ENCODE assay signal across 8 cellular contexts in the genomic region with DNA sequence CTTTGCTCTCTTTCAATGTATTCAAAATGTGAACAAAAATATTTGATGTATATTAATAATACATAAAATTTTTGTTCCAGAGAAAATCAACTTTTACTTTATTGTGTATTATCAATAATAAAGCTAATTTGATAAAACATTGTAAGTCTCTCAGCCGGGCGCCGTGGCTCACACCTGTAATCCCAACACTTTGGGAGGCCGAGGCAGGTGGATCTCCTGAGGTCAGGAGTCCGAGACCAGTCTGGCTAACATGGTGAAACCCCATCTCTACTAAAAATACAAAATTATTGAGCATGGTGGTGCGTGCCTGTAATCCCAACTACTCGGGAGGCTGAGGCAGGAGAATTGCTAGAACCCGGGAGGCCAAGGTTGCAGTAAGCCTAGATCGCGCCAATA. TPM values are rescaled to one million over a fixed set of nuclear protein-coding genes. Genes with fewer than 3 reads are reported as not detected.
DNase-seq lines count a peak whose midpoint lies in the region; ATAC-seq and TF ChIP-seq lines count a peak whose summit lies in the region.
"Not testable (repeated sequence)": the region's sequence is repeated elsewhere in the genome, so short reads cannot be mapped to it uniquely, and the experiment has no call there.

No MANE protein-coding gene starts in this region.

- POLR2A ChIA-PET in A673 (lab: Charles Lee; ENCODE audit: low non-redundant PET), result interaction anchor here (0.7 kb wide), 1 partner anchor 279 kb away, joined by 10 read pairs; the partner anchor contains the start of gene ZNF730

- peaks cover 40% of the 10 kb centered on the region for H3K36me3 Mint-ChIP-seq in GM23338 (ENCODE audit: low read depth)
- peaks cover 42% of the 10 kb centered on the region for H3K36me3 Mint-ChIP-seq in activated naive CD4-positive, alpha-beta T cell treated with anti-CD3 and anti-CD28 coated beads, Interleukin-2, amount 10 ng/mL, durations not matched to agents 7 days and 5 days
- H3K36me3 Mint-ChIP-seq in stimulated activated effector memory CD8-positive, alpha-beta T cell treated with anti-CD3 and anti-CD28 coated beads, Interleukin-12 subunit alpha, Interleukin-12 subunit beta, amount 100 ng/mL, for 72 hours, result peaks cover 46% of the 10 kb centered on the region

- not testable (repeated sequence) for H3K9me2 ChIP-seq in GM23338 (ENCODE audit: insufficient read depth); neural cell (ENCODE audit: insufficient read depth, low read length)

- not testable (repeated sequence) for H3F3A ChIP-seq in GM23338 (replicated peaks; ENCODE audit: low read depth); neural cell (ENCODE audit: insufficient read depth, low read length, poor library complexity, severe bottlenecking)

- not testable (repeated sequence) for H3K27me3 Mint-ChIP-seq in GM23338 (ENCODE audit: insufficient read depth, low read depth, poor library complexity); activated naive CD4-positive, alpha-beta T cell treated with anti-CD3 and anti-CD28 coated beads, Interleukin-2, amount 10 ng/mL, durations not matched to agents 7 days and 5 days

- not testable (repeated sequence) for H3K9me3 Mint-ChIP-seq in GM23338; stimulated activated effector memory CD8-positive, alpha-beta T cell treated with anti-CD3 and anti-CD28 coated beads, Interleukin-12 subunit alpha, Interleukin-12 subunit beta, amount 100 ng/mL, for 72 hours
- H3K9me3 Mint-ChIP-seq in activated naive CD4-positive, alpha-beta T cell treated with anti-CD3 and anti-CD28 coated beads, Interleukin-2, amount 10 ng/mL, durations not matched to agents 7 days and 5 days, result peaks cover 41% of the 10 kb centered on the region

- H2AFZ ChIP-seq in GM23338, result not testable (repeated sequence)
- peak overlapping the region; percentile 77 for H2AFZ ChIP-seq in neural cell (ENCODE audit: low read depth, low read length)

- TF ChIP-seq CTCF in A673 (conservative IDR thresholded peaks at IDR 0.05; ENCODE audit: low read depth, low read length); GM23338 (conservative IDR thresholded peaks at IDR 0.05; ENCODE audit: low read depth in 2 of 2); RWPE2 (IDR thresholded peaks at IDR 0.05; ENCODE audit: poor library complexity, severe bottlenecking); colonic mucosa (IDR thresholded peaks at IDR 0.05); right atrium auricular region (IDR thresholded peaks at IDR 0.05); neural cell (IDR thresholded peaks at IDR 0.05; ENCODE audit: poor library complexity, severe bottlenecking): not testable (repeated sequence)

- H3K4me2 ChIP-seq in GM23338; neural cell (ENCODE audit: low read length): not testable (repeated sequence)

- CTCF ChIA-PET in A673 (lab: Charles Lee), result not testable (repeated sequence)
- CTCF ChIA-PET in activated naive CD4-positive, alpha-beta T cell treated with anti-CD3 and anti-CD28 coated beads, Interleukin-2, amount 10 ng/mL, durations not matched to agents 7 days and 5 days (lab: Charles Lee), result interaction anchor here (0.9 kb wide), 1 partner anchor 291 kb away, joined by 3 read pairs; the partner anchor contains the start of gene ZNF675

- peaks cover 34% of the 10 kb centered on the region for H3K9me3 ChIP-seq in A673 (ENCODE audit: low read depth, low read length, poor library complexity, severe bottlenecking)
- H3K9me3 ChIP-seq in RWPE2 (ENCODE audit: severe bottlenecking); colonic mucosa; right atrium auricular region; neural cell (ENCODE audit: low read length): not testable (repeated sequence)

- not testable (repeated sequence) for TF ChIP-seq EP300 in neural cell (conservative IDR thresholded peaks at IDR 0.05; ENCODE audit: poor library complexity, severe bottlenecking)

- not testable (repeated sequence) for H3K27ac ChIP-seq in A673 (ENCODE audit: low read depth, low read length, poor library complexity, severe bottlenecking); GM23338 (ENCODE audit: low read depth)
- peak overlapping the region; percentile 68 for H3K27ac ChIP-seq in RWPE2 (ENCODE audit: poor library complexity, severe bottlenecking)
- peak overlapping the region; percentile 96 for H3K27ac ChIP-seq in colonic mucosa
- peak overlapping the region; percentile 96 to 97 for H3K27ac ChIP-seq in right atrium auricular region
- H3K27ac ChIP-seq in neural cell (ENCODE audit: low read length), result peak overlapping the region; percentile 99

- not testable (repeated sequence) for H3K36me3 ChIP-seq in A673 (ENCODE audit: insufficient read depth, low read length, poor library complexity, severe bottlenecking); colonic mucosa; right atrium auricular region; neural cell (ENCODE audit: insufficient read depth, low read length)
- H3K36me3 ChIP-seq in GM23338 (ENCODE audit: insufficient read depth), result peaks cover 20% of the 10 kb centered on the region
- H3K36me3 ChIP-seq in RWPE2 (ENCODE audit: low read depth), result peaks cover 37% of the 10 kb centered on the region

- intact Hi-C loops in A673 (cut with micrococcal nuclease; ENCODE audit: unreplicated experiment); colonic mucosa (cut with DNase I): not testable (repeated sequence)

- H3K79me2 ChIP-seq in GM23338 (replicated peaks; ENCODE audit: insufficient read depth) (peaks cover 42% of the 10 kb centered on the region), neural cell (replicated peaks; ENCODE audit: insufficient read depth, low read length) (peaks cover 41% of the 10 kb centered on the region)

- TF ChIP-seq RAD21 in neural cell (conservative IDR thresholded peaks at IDR 0.05), result not testable (repeated sequence)

- H3K4me3 ChIP-seq in A673 (ENCODE audit: low read depth, low read length, poor library complexity, severe bottlenecking), result peak overlapping the region; percentile 56
- H3K4me3 ChIP-seq in GM23338, colonic mucosa: not testable (repeated sequence)
- peak overlapping the region; percentile 91 for H3K4me3 ChIP-seq in RWPE2 (ENCODE audit: severe bottlenecking)
- peak overlapping the region in 1 of 2 donors; percentile 84 for H3K4me3 ChIP-seq in right atrium auricular region
- H3K4me3 ChIP-seq in neural cell (ENCODE audit: low read length), result peak overlapping the region; percentile 87

- H3K4me1 ChIP-seq in A673 (ENCODE audit: insufficient read depth, low read length, poor library complexity, severe bottlenecking); colonic mucosa: not testable (repeated sequence)
- peaks cover 10% of the 10 kb centered on the region for H3K4me1 ChIP-seq in GM23338 (ENCODE audit: insufficient read depth)
- peaks cover 15% of the 10 kb centered on the region for H3K4me1 ChIP-seq in RWPE2 (ENCODE audit: insufficient read depth, poor library complexity, severe bottlenecking)
- peaks cover 0 to 36% of the 10 kb centered on the region in 2 donors for H3K4me1 ChIP-seq in right atrium auricular region

- H3K9ac ChIP-seq in colonic mucosa (ENCODE audit: low read depth in 2 of 2, low read length in 2 of 2) (peak overlapping the region in 1 of 2 donors; percentile 93), neural cell (ENCODE audit: low read length) (peak overlapping the region; percentile 54)

- BruUV-seq in A673 (replicated peaks; lab: Mats Ljungman, UMichigan), result not testable (repeated sequence)

- not testable (repeated sequence) for H4K20me1 ChIP-seq in GM23338 (replicated peaks; ENCODE audit: insufficient read depth); neural cell (ENCODE audit: insufficient read depth)

- ATAC-seq in GM23338; RWPE2 (ENCODE audit: low read depth); stimulated activated effector memory CD8-positive, alpha-beta T cell treated with anti-CD3 and anti-CD28 coated beads, Interleukin-12 subunit alpha, Interleukin-12 subunit beta, amount 100 ng/mL, for 72 hours: not testable (repeated sequence)

- peaks cover 22% of the 10 kb centered on the region; the same call in 2 of the 3 replicates for H3K4me1 Mint-ChIP-seq in GM23338
- H3K4me1 Mint-ChIP-seq in activated naive CD4-positive, alpha-beta T cell treated with anti-CD3 and anti-CD28 coated beads, Interleukin-2, amount 10 ng/mL, durations not matched to agents 7 days and 5 days, result peaks cover 13% of the 10 kb centered on the region
- peaks cover 20% of the 10 kb centered on the region for H3K4me1 Mint-ChIP-seq in stimulated activated effector memory CD8-positive, alpha-beta T cell treated with anti-CD3 and anti-CD28 coated beads, Interleukin-12 subunit alpha, Interleukin-12 subunit beta, amount 100 ng/mL, for 72 hours

- DNase-seq in A673 (ENCODE audit: low spot score); GM23338 (ENCODE audit: low spot score); RWPE2 (ENCODE audit: low spot score); activated naive CD4-positive, alpha-beta T cell treated with anti-CD3 and anti-CD28 coated beads, Interleukin-2, amount 10 ng/mL, durations not matched to agents 7 days and 5 days; colonic mucosa; right atrium auricular region (ENCODE audit: low spot score); stimulated activated effector memory CD8-positive, alpha-beta T cell treated with anti-CD3 and anti-CD28 coated beads, Interleukin-12 subunit alpha, Interleukin-12 subunit beta, amount 100 ng/mL, for 72 hours (ENCODE audit: low spot score in 2 of 2): not testable (repeated sequence)

- peak overlapping the region; percentile 98; the same call in 1 of the 3 replicates for H3K4me3 Mint-ChIP-seq in GM23338
- H3K4me3 Mint-ChIP-seq in activated naive CD4-positive, alpha-beta T cell treated with anti-CD3 and anti-CD28 coated beads, Interleukin-2, amount 10 ng/mL, durations not matched to agents 7 days and 5 days, result peak overlapping the region; percentile 90
- H3K4me3 Mint-ChIP-seq in stimulated activated effector memory CD8-positive, alpha-beta T cell treated with anti-CD3 and anti-CD28 coated beads, Interleukin-12 subunit alpha, Interleukin-12 subunit beta, amount 100 ng/mL, for 72 hours, result peak overlapping the region; percentile 92

- H3K27ac Mint-ChIP-seq in GM23338, result not testable (repeated sequence)
- peak overlapping the region; percentile 98 for H3K27ac Mint-ChIP-seq in activated naive CD4-positive, alpha-beta T cell treated with anti-CD3 and anti-CD28 coated beads, Interleukin-2, amount 10 ng/mL, durations not matched to agents 7 days and 5 days
- peak overlapping the region; percentile 97 for H3K27ac Mint-ChIP-seq in stimulated activated effector memory CD8-positive, alpha-beta T cell treated with anti-CD3 and anti-CD28 coated beads, Interleukin-12 subunit alpha, Interleukin-12 subunit beta, amount 100 ng/mL, for 72 hours

- H3K27me3 ChIP-seq in A673 (replicated peaks; ENCODE audit: insufficient read depth, low read depth, low read length, poor library complexity); GM23338 (ENCODE audit: insufficient read depth); RWPE2 (ENCODE audit: insufficient read depth, poor library complexity, severe bottlenecking); colonic mucosa; right atrium auricular region; neural cell (ENCODE audit: insufficient read depth, low read depth, low read length): not testable (repeated sequence)

RNA-seq across cellular contexts. Expression of gene ZNF91, which starts 0.4 kb away (rescaled TPM):
- 7.0 and 8.9 TPM in 2 replicates for total RNA-seq in A673 (2021)
- 45.1 and 51.6 TPM in 2 replicates for total RNA-seq in GM23338 (2014; rRNA removed; shearing (Covaris generic))
- polyA plus RNA-seq in GM23338 (2016; fragmentation: Nextera tagmentation; extraction: Ambion mirVana), result 17.4 and 23.5 TPM in 2 replicates
- 10 to 100 TPM; 70.8 to 80.5 TPM for total RNA-seq in colonic mucosa
- 100 to 1,000 TPM; 101 TPM for total RNA-seq in right atrium auricular region
- 76.2 and 77.8 TPM in 2 replicates for polyA plus RNA-seq in neural cell
- 549 and 614 TPM in 2 replicates for polyA minus RNA-seq in neural cell
